ENCODE assay signal across 8 cellular contexts in genomic region chr13:98565726-98566577, GRCh38. TPM values are rescaled to one million over a fixed set of nuclear protein-coding genes. Genes with fewer than 3 reads are reported as not detected.
DNase-seq lines count a peak whose midpoint lies in the region; ATAC-seq, FAIRE-seq and TF ChIP-seq lines count a peak whose summit lies in the region.

No MANE protein-coding gene starts in this region.

- no peaks in the 10 kb centered on the region for H3K9me3 ChIP-seq in SJCRH30 (replicated peaks)

- H3K4me1 ChIP-seq in SJCRH30: no peaks in the 10 kb centered on the region

- H3K36me3 ChIP-seq in SJCRH30: peaks cover 4% of the 10 kb centered on the region

- peak overlapping the region; percentile 6 for H3K4me3 ChIP-seq in retinal pigment epithelial cell (ENCODE audit: low read length)
- H3K4me3 ChIP-seq in SJCRH30: no peak overlapping the region

- peak overlapping the region; percentile 83 for H3K27ac Mint-ChIP-seq in activated CD8-positive, alpha-beta T cell treated with anti-CD3 and anti-CD28 coated beads for 36 hours

- peaks cover 9% of the 10 kb centered on the region for H3K9me3 Mint-ChIP-seq in activated CD8-positive, alpha-beta T cell treated with anti-CD3 and anti-CD28 coated beads for 36 hours

- no peaks in the 10 kb centered on the region for H3K27me3 ChIP-seq in SJCRH30

- DNase-seq in GM12891 (ENCODE audit: insufficient read length, low spot score) (no peak), Right ventricle myocardium superior (peak; percentile 69), retinal pigment epithelial cell (ENCODE audit: low read depth) (no peak), SJCRH30 (no peak)
- no peak for DNase-seq in activated CD8-positive, alpha-beta T cell treated with anti-CD3 and anti-CD28 coated beads for 36 hours
- no peak for DNase-seq in central memory CD4-positive, alpha-beta T cell

- peak overlapping the region; percentile 28 for H3K4me3 Mint-ChIP-seq in activated CD8-positive, alpha-beta T cell treated with anti-CD3 and anti-CD28 coated beads for 36 hours

- H3K27me3 Mint-ChIP-seq in activated CD8-positive, alpha-beta T cell treated with anti-CD3 and anti-CD28 coated beads for 36 hours: no peaks in the 10 kb centered on the region

- peaks cover 38% of the 10 kb centered on the region for H3K36me3 Mint-ChIP-seq in activated CD8-positive, alpha-beta T cell treated with anti-CD3 and anti-CD28 coated beads for 36 hours (ENCODE audit: low read depth)

- no peak for ATAC-seq in activated CD8-positive, alpha-beta T cell treated with anti-CD3 and anti-CD28 coated beads for 36 hours
- ATAC-seq in Right ventricle myocardium superior (ENCODE audit: poor library complexity): peak; percentile 86
- ATAC-seq in GM21619 (IDR thresholded peaks at IDR 0.05; ENCODE audit: unreplicated experiment): no peak
- no peak for ATAC-seq in GM21423 (IDR thresholded peaks at IDR 0.05; ENCODE audit: unreplicated experiment)

- POLR2A ChIA-PET in activated CD8-positive, alpha-beta T cell treated with anti-CD3 and anti-CD28 coated beads for 36 hours (lab: Charles Lee): interaction anchor here (1.0 to 1.9 kb wide), 6 partner anchors 10 to 121 kb away, joined by 3 to 10 read pairs (median 3); no protein-coding TSS in a partner anchor

- no peak for TF ChIP-seq POLR2A in GM12891 (IDR thresholded peaks at IDR 0.05; ENCODE audit: low read depth, low read length)

- H3K27ac ChIP-seq in SJCRH30: no peak overlapping the region

- no peak for TF ChIP-seq CTCF in activated CD8-positive, alpha-beta T cell treated with anti-CD3 and anti-CD28 coated beads for 36 hours (IDR thresholded peaks at IDR 0.05)
- TF ChIP-seq CTCF in retinal pigment epithelial cell (conservative IDR thresholded peaks at IDR 0.05; ENCODE audit: low read depth, low read length): no peak

- peaks cover 89% of the 10 kb centered on the region for H3K4me1 Mint-ChIP-seq in activated CD8-positive, alpha-beta T cell treated with anti-CD3 and anti-CD28 coated beads for 36 hours (ENCODE audit: low read depth)

- CTCF ChIA-PET in activated CD8-positive, alpha-beta T cell treated with anti-CD3 and anti-CD28 coated beads for 36 hours (lab: Charles Lee): interaction anchor here (0.9 to 1.3 kb wide), 3 partner anchors 8 to 121 kb away, joined by 3 to 5 read pairs (median 3); no protein-coding TSS in a partner anchor

- intact Hi-C loops in activated CD8-positive, alpha-beta T cell treated with anti-CD3 and anti-CD28 coated beads for 36 hours (cut with micrococcal nuclease): no loop called here
- intact Hi-C loops in Right ventricle myocardium superior (cut with DNase I): no loop called here

- FAIRE-seq in GM12891 (lab: Jason Lieb, UNC): peak; percentile 88

TF ChIP-seq in GM12891, 5 proteins besides CTCF, POLR2A, EP300 and RAD21:
- TF ChIP-seq PAX5 (IDR thresholded peaks at IDR 0.05; ENCODE audit: insufficient read depth, low read length, severe bottlenecking) (no peak), POU2F2 (IDR thresholded peaks at IDR 0.05; ENCODE audit: low read depth, low read length) (no peak), TAF1 (IDR thresholded peaks at IDR 0.05; ENCODE audit: low read depth, low read length) (no peak), POLR2AphosphoS5 (IDR thresholded peaks at IDR 0.05; ENCODE audit: low read depth, low read length) (no peak), SPI1 (IDR thresholded peaks at IDR 0.05; ENCODE audit: low read depth, low read length) (no peak)

RNA-seq across cellular contexts. Expression of gene STK24, which starts 11.0 kb away (rescaled TPM):
- polyA plus RNA-seq in GM12891 (2012; ENCODE audit: low read depth, missing spikeins): 72.0 TPM
- 100 to 1,000 TPM; 118 TPM for total RNA-seq in activated CD8-positive, alpha-beta T cell treated with anti-CD3 and anti-CD28 coated beads for 36 hours
- 56.1 TPM for total RNA-seq in Right ventricle myocardium superior
- total RNA-seq in SJCRH30 (2014; rRNA removed; shearing (Covaris generic)): 71.4 and 80.2 TPM in 2 replicates
